In the genomic region with DNA sequence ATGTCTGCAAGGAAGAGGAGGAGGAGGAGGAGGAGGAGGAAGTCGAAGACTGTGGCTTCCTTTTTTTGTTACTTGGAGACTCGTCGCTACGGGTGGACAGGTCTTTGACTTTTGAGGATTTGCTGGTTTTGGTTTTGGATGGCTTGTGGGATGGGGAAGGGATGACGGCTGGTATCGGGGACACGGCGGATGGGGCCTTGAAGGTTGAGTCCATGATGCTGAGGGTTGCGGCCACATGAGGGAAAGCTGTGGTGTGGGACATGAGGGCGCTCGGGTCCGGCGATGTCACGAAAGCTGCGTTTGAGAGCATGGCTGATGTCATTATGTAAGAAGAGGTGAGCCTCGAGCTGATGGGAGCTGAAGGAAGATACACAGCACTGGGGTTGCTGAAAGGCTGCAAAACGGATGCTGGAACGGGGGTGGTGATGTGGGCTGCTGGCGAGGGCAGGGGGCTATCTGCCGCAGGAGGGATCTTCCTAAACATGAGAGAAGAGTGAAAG, we compare ENCODE assay signal across 33 cellular contexts. TPM values are rescaled to one million over a fixed set of nuclear protein-coding genes. Genes with fewer than 3 reads are reported as not detected.
"Had no signal": no experiment of that assay in that cellular context is flagged by ENCODE, and none has a peak within 500 bp of the region (broad histone marks: within the 10 kb centered on the region; RNA-seq: fewer than 3 reads in every experiment).

No MANE protein-coding gene starts in this region.

- FAIRE-seq: endothelial cell of umbilical vein, pancreas had no signal

- ATAC-seq: activated CD4-positive, alpha-beta T cell treated with anti-CD3 and anti-CD28 coated beads for 36 hours; heart left ventricle; mucosa of descending colon; natural killer cell treated with Interleukin-12 subunit alpha and Interleukin-12 subunit beta and Interleukin-15 and Interleukin-18, amount 100 ng/mL, for 72 hours; pancreas; stimulated activated memory B cell treated with anti-CD40 and anti-IgM and Interleukin-4, amounts not matched to agents 10 μg/mL and 1 μg/mL and 100 μg/mL, for 72 hours had no signal

- H3K4me2 ChIP-seq: smooth muscle cell had no signal

- H3K4me1 Mint-ChIP-seq: activated CD4-positive, alpha-beta T cell treated with anti-CD3 and anti-CD28 coated beads for 36 hours; brain; stimulated activated memory B cell treated with anti-CD40 and anti-IgM and Interleukin-4, amounts not matched to agents 10 μg/mL and 1 μg/mL and 100 μg/mL, for 72 hours had no signal

- H3K27ac Mint-ChIP-seq: activated CD4-positive, alpha-beta T cell treated with anti-CD3 and anti-CD28 coated beads for 36 hours; activated naive CD8-positive, alpha-beta T cell; brain; natural killer cell treated with Interleukin-12 subunit alpha and Interleukin-12 subunit beta and Interleukin-15 and Interleukin-18, amount 100 ng/mL, for 72 hours; stimulated activated memory B cell treated with anti-CD40 and anti-IgM and Interleukin-4, amounts not matched to agents 10 μg/mL and 1 μg/mL and 100 μg/mL, for 72 hours had no signal

- H3K4me3 ChIP-seq: ascending aorta, cardiac muscle cell, coronary artery, dorsolateral prefrontal cortex, heart left ventricle, left lung, lung, mucosa of descending colon, pancreas, prostate gland, smooth muscle cell, stomach, thyroid gland, upper lobe of left lung had no signal

- H3K27me3 Mint-ChIP-seq: activated CD4-positive, alpha-beta T cell treated with anti-CD3 and anti-CD28 coated beads for 36 hours; activated naive CD8-positive, alpha-beta T cell; brain; natural killer cell treated with Interleukin-12 subunit alpha and Interleukin-12 subunit beta and Interleukin-15 and Interleukin-18, amount 100 ng/mL, for 72 hours; stimulated activated memory B cell treated with anti-CD40 and anti-IgM and Interleukin-4, amounts not matched to agents 10 μg/mL and 1 μg/mL and 100 μg/mL, for 72 hours had no signal

- H3K27me3 ChIP-seq: ascending aorta, cardiac muscle cell, dorsolateral prefrontal cortex, heart left ventricle, left lung, pancreas, stomach, thyroid gland, upper lobe of left lung had no signal

- DNase-seq: activated CD4-positive, alpha-beta T cell treated with anti-CD3 and anti-CD28 coated beads for 36 hours; activated CD4-positive, alpha-beta T cell treated with anti-CD3 and anti-CD28 coated beads, Interleukin-2, amount 50 U/mL, for 4 hours; activated CD4-positive, CD25-positive, alpha-beta regulatory T cell; activated effector memory CD4-positive, alpha-beta T cell treated with Interleukin-2 at 50 U/mL for 16 hours; activated naive CD4-positive, alpha-beta T cell treated with Interleukin-2 at 50 U/mL for 16 hours; dorsolateral prefrontal cortex; effector memory CD4-positive, alpha-beta T cell; heart left ventricle; left lung; mesendoderm; mucosa of descending colon; nucleus accumbens; pancreas; stimulated activated CD4-positive, alpha-beta T cell treated with anti-CD3 and anti-CD28 coated beads, Interleukin-1b, Interleukin-23, amount 100 ng/mL, for 48 hours; stimulated activated CD4-positive, alpha-beta T cell treated with anti-CD3 and anti-CD28 coated beads, Interleukin-4, amount 100 ng/mL, for 4 hours; stimulated activated CD8-positive, alpha-beta memory T cell treated with anti-CD3 and anti-CD28 coated beads, Interleukin-4, amount 100 ng/mL, for 48 hours; stomach; T-helper 2 cell; thyroid gland had no signal

- H3K4me1 ChIP-seq: ascending aorta, left lung, pancreas, prostate gland, stomach, thyroid gland, upper lobe of left lung had no signal

- H3K4me3 Mint-ChIP-seq: activated CD4-positive, alpha-beta T cell treated with anti-CD3 and anti-CD28 coated beads for 36 hours; activated naive CD8-positive, alpha-beta T cell; brain; natural killer cell treated with Interleukin-12 subunit alpha and Interleukin-12 subunit beta and Interleukin-15 and Interleukin-18, amount 100 ng/mL, for 72 hours; stimulated activated memory B cell treated with anti-CD40 and anti-IgM and Interleukin-4, amounts not matched to agents 10 μg/mL and 1 μg/mL and 100 μg/mL, for 72 hours had no signal

- H3K36me3 Mint-ChIP-seq: natural killer cell treated with Interleukin-12 subunit alpha and Interleukin-12 subunit beta and Interleukin-15 and Interleukin-18, amount 100 ng/mL, for 72 hours had no signal

- H3K27ac ChIP-seq: ascending aorta, cardiac muscle cell, coronary artery, dorsolateral prefrontal cortex, heart left ventricle, left lung, pancreas, prostate gland, stomach, thyroid gland, upper lobe of left lung had no signal

- H3K9me3 Mint-ChIP-seq: brain; natural killer cell treated with Interleukin-12 subunit alpha and Interleukin-12 subunit beta and Interleukin-15 and Interleukin-18, amount 100 ng/mL, for 72 hours; stimulated activated memory B cell treated with anti-CD40 and anti-IgM and Interleukin-4, amounts not matched to agents 10 μg/mL and 1 μg/mL and 100 μg/mL, for 72 hours had no signal

- H3K9me3 ChIP-seq: ascending aorta, heart left ventricle, left lung, mucosa of descending colon, pancreas, prostate gland, stomach, thyroid gland, upper lobe of left lung had no signal

RNA-seq across cellular contexts. Expression of gene EFCAB10, which starts 33.1 kb away (rescaled TPM):
- total RNA-seq: activated CD4-positive, alpha-beta T cell treated with anti-CD3 and anti-CD28 coated beads for 36 hours; ascending aorta; cardiac muscle cell; endothelial cell of umbilical vein; fibroblast of lung; heart left ventricle; mucosa of descending colon; myocyte; natural killer cell treated with Interleukin-12 subunit alpha and Interleukin-12 subunit beta and Interleukin-15 and Interleukin-18, amount 100 ng/mL, for 72 hours; pancreas; thyroid gland had no signal
- polyA plus RNA-seq: endothelial cell of umbilical vein, fibroblast of lung, heart left ventricle, stomach had no signal
